8 cellular contexts compared by ENCODE assay signal in genomic region chr9:123637940-123638634, GRCh38.
DNase-seq lines count a peak whose midpoint lies in the region; ATAC-seq and TF ChIP-seq lines count a peak whose summit lies in the region.

No MANE protein-coding gene starts in this region.

- no peaks in the 10 kb centered on the region for H3K9me3 Mint-ChIP-seq in activated T-cell treated with anti-CD3 and anti-CD28 coated beads, Interleukin-2, amount 50 U/mL, for 4 hours

- H3K4me1 ChIP-seq in muscle layer of duodenum (ENCODE audit: control insufficient read depth in 1 of 2, insufficient read depth in 2 of 2, low read length in 2 of 2) = peaks cover 6 to 17% of the 10 kb centered on the region in 2 donors

- H3K36me3 Mint-ChIP-seq in activated T-cell treated with anti-CD3 and anti-CD28 coated beads, Interleukin-2, amount 50 U/mL, for 4 hours (ENCODE audit: insufficient read depth) = no peaks in the 10 kb centered on the region

- no peaks in the 10 kb centered on the region for H3K27me3 ChIP-seq in muscle layer of duodenum (ENCODE audit: low read depth, low read length)

- no peaks in the 10 kb centered on the region for H3K27me3 Mint-ChIP-seq in activated T-cell treated with anti-CD3 and anti-CD28 coated beads, Interleukin-2, amount 50 U/mL, for 4 hours (ENCODE audit: low read depth)

- no peaks in the 10 kb centered on the region for H3K36me3 ChIP-seq in muscle layer of duodenum (ENCODE audit: control insufficient read depth in 1 of 2, insufficient read depth in 2 of 2, low read length in 2 of 2)

- H3K4me3 Mint-ChIP-seq in activated T-cell treated with anti-CD3 and anti-CD28 coated beads, Interleukin-2, amount 50 U/mL, for 4 hours = peak overlapping the region; percentile 76

- no peak for TF ChIP-seq CTCF in GM13976 (IDR thresholded peaks at IDR 0.05; ENCODE audit: borderline replicate concordance, control extremely low read depth, extremely low read depth, insufficient read depth, missing control alignments)

- peak overlapping the region; percentile 35 to 53 for H3K4me3 ChIP-seq in muscle layer of duodenum (ENCODE audit: low read depth in 1 of 2, low read length in 2 of 2)

- H3K27ac ChIP-seq in muscle layer of duodenum (ENCODE audit: low read length) = no peak overlapping the region

- peak; percentile 55 for ATAC-seq in HG03342 (IDR thresholded peaks at IDR 0.05; ENCODE audit: unreplicated experiment)
- ATAC-seq in activated T-cell treated with anti-CD3 and anti-CD28 coated beads, Interleukin-2, amount 50 U/mL, for 4 hours = peak; percentile 44 to 64

- H3K4me1 Mint-ChIP-seq in activated T-cell treated with anti-CD3 and anti-CD28 coated beads, Interleukin-2, amount 50 U/mL, for 4 hours (ENCODE audit: low read depth) = peaks cover 36% of the 10 kb centered on the region

- no peaks in the 10 kb centered on the region for H3K9me3 ChIP-seq in muscle layer of duodenum (ENCODE audit: control insufficient read depth in 1 of 2, low read length in 2 of 2)

- peak; percentile 46 for DNase-seq in DMS79 (lab: John Stamatoyannopoulos, UW)
- DNase-seq in activated T-cell treated with anti-CD3 and anti-CD28 coated beads, Interleukin-2, amount 50 U/mL, for 4 hours = no peak
- DNase-seq in DMS153 (lab: John Stamatoyannopoulos, UW) = no peak
- no peak for DNase-seq in stimulated activated CD4-positive, alpha-beta T cell treated with anti-CD3 and anti-CD28 coated beads, Interleukin-1b, Interleukin-23, amount 100 ng/mL, for 48 hours
- DNase-seq in GM13976 (ENCODE audit: low spot score) = no peak
- DNase-seq in activated effector memory CD4-positive, alpha-beta T cell treated with Interleukin-2 at 50 U/mL for 16 hours = no peak

- in situ Hi-C loops in GM13976 (cut with MboI; ENCODE audit: low sequenced_read_pairs, unreplicated experiment) = no loop called here
